ENCODE assay signal across 10 cellular contexts in genomic region chr7:127678947-127679346, GRCh38. TPM values are rescaled to one million over a fixed set of nuclear protein-coding genes. Genes with fewer than 3 reads are reported as not detected.
DNase-seq lines count a peak whose midpoint lies in the region; ATAC-seq and TF ChIP-seq lines count a peak whose summit lies in the region.
"Had no signal": no experiment of that assay in that cellular context is flagged by ENCODE, and none has a peak within 500 bp of the region (broad histone marks: within the 10 kb centered on the region; RNA-seq: fewer than 3 reads in every experiment).

No MANE protein-coding gene starts in this region.

- peak; percentile 67 for DNase-seq in EH (ENCODE audit: low read depth)
- peak; percentile 41 for DNase-seq in amniotic epithelial cell (ENCODE audit: low read depth)
- DNase-seq in Calu3 = no peak
- no peak for DNase-seq in T-cell
- no peak for DNase-seq in COLO829 (ENCODE audit: low spot score)
- no peak for DNase-seq in mesenteric fat pad (ENCODE audit: low spot score)
- DNase-seq: DMS 273 treated with DMSO at 0.1 percent for 48 hours, KG1 had no signal

- peaks cover 13% of the 10 kb centered on the region for H3K36me3 Mint-ChIP-seq in Calu3 (ENCODE audit: insufficient read depth, unreplicated experiment)
- H3K36me3 Mint-ChIP-seq in T-cell = peaks cover 68% of the 10 kb centered on the region

- no TSS peak for BruUV-seq in Calu3 (replicated peaks; lab: Mats Ljungman, UMichigan)

- H3K4me3 Mint-ChIP-seq in Calu3 (ENCODE audit: low read depth, unreplicated experiment) (no peak overlapping the region), T-cell (no peak overlapping the region)

- H3K27ac Mint-ChIP-seq in Calu3 (ENCODE audit: unreplicated experiment) (no peak overlapping the region), T-cell (no peak overlapping the region)

- H3K4me1 Mint-ChIP-seq in Calu3 (ENCODE audit: low read depth, unreplicated experiment) = no peaks in the 10 kb centered on the region
- H3K4me1 Mint-ChIP-seq in T-cell = peaks cover 33 to 47% (median 45%) of the 10 kb centered on the region in 3 donors

- CTCF ChIA-PET in Calu3 (lab: Charles Lee) (no interaction called here), T-cell (lab: Charles Lee) (no interaction called here)

- no peak for TF ChIP-seq CTCF in Calu3 (IDR thresholded peaks at IDR 0.05; ENCODE audit: unreplicated experiment)

- intact Hi-C loops in Calu3 (cut with micrococcal nuclease; ENCODE audit: unreplicated experiment) = no loop called here

- H3K27me3 Mint-ChIP-seq in Calu3 (ENCODE audit: unreplicated experiment) (no peaks in the 10 kb centered on the region), T-cell (no peaks in the 10 kb centered on the region)

- POLR2A ChIA-PET in T-cell (lab: Charles Lee) = no interaction called here

- ATAC-seq in GM19372 (IDR thresholded peaks at IDR 0.05; ENCODE audit: low read depth, unreplicated experiment) (peak; percentile 84), HG03039 (IDR thresholded peaks at IDR 0.05; ENCODE audit: unreplicated experiment) (peak; percentile 71), T-cell (replicated peaks in 1 of 4) (no peak)

- H3K9me3 Mint-ChIP-seq in Calu3 (ENCODE audit: low read depth, unreplicated experiment) (peaks cover 8% of the 10 kb centered on the region), T-cell (peaks cover 6 to 21% (median 13%) of the 10 kb centered on the region in 3 donors)

RNA-seq across cellular contexts. Expression of gene SND1, which starts 27.0 kb away (rescaled TPM):
- total RNA-seq in Calu3 (2022) (205 and 206 TPM in 2 replicates), T-cell (100 to 1,000 TPM; 137 to 187 (median 154) TPM), mesenteric fat pad (193 TPM)

Comparison
In these comparisons a context has a peak if more than half of its experiments do, and no peak if none do; other contexts are left out.
1. DNase-seq: peak in EH (single experiment) and amniotic epithelial cell (single experiment); none in Calu3 (single experiment), T-cell (0 of 34), COLO829 (single experiment) and mesenteric fat pad (single experiment).
2. ATAC-seq: peak in GM19372 (single experiment) and HG03039 (single experiment); none in T-cell (0 of 4).